ENCODE assay signal across 2 cellular contexts in genomic region chr11:41383768-41384167, GRCh38.
TF ChIP-seq lines count a peak whose summit lies in the region.

No MANE protein-coding gene starts in this region.

TF ChIP-seq in GM23338, 12 proteins besides CTCF, POLR2A, EP300 and RAD21:
- TF ChIP-seq REST (IDR thresholded peaks at IDR 0.05; ENCODE audit: unreplicated experiment): no peak
- no peak for TF ChIP-seq POLR2AphosphoS5 (IDR thresholded peaks at IDR 0.05; ENCODE audit: low read depth)
- no peak for TF ChIP-seq ZNF114 (CRISPR knock-in tag; IDR thresholded peaks at IDR 0.05)
- TF ChIP-seq, protein P1, sequence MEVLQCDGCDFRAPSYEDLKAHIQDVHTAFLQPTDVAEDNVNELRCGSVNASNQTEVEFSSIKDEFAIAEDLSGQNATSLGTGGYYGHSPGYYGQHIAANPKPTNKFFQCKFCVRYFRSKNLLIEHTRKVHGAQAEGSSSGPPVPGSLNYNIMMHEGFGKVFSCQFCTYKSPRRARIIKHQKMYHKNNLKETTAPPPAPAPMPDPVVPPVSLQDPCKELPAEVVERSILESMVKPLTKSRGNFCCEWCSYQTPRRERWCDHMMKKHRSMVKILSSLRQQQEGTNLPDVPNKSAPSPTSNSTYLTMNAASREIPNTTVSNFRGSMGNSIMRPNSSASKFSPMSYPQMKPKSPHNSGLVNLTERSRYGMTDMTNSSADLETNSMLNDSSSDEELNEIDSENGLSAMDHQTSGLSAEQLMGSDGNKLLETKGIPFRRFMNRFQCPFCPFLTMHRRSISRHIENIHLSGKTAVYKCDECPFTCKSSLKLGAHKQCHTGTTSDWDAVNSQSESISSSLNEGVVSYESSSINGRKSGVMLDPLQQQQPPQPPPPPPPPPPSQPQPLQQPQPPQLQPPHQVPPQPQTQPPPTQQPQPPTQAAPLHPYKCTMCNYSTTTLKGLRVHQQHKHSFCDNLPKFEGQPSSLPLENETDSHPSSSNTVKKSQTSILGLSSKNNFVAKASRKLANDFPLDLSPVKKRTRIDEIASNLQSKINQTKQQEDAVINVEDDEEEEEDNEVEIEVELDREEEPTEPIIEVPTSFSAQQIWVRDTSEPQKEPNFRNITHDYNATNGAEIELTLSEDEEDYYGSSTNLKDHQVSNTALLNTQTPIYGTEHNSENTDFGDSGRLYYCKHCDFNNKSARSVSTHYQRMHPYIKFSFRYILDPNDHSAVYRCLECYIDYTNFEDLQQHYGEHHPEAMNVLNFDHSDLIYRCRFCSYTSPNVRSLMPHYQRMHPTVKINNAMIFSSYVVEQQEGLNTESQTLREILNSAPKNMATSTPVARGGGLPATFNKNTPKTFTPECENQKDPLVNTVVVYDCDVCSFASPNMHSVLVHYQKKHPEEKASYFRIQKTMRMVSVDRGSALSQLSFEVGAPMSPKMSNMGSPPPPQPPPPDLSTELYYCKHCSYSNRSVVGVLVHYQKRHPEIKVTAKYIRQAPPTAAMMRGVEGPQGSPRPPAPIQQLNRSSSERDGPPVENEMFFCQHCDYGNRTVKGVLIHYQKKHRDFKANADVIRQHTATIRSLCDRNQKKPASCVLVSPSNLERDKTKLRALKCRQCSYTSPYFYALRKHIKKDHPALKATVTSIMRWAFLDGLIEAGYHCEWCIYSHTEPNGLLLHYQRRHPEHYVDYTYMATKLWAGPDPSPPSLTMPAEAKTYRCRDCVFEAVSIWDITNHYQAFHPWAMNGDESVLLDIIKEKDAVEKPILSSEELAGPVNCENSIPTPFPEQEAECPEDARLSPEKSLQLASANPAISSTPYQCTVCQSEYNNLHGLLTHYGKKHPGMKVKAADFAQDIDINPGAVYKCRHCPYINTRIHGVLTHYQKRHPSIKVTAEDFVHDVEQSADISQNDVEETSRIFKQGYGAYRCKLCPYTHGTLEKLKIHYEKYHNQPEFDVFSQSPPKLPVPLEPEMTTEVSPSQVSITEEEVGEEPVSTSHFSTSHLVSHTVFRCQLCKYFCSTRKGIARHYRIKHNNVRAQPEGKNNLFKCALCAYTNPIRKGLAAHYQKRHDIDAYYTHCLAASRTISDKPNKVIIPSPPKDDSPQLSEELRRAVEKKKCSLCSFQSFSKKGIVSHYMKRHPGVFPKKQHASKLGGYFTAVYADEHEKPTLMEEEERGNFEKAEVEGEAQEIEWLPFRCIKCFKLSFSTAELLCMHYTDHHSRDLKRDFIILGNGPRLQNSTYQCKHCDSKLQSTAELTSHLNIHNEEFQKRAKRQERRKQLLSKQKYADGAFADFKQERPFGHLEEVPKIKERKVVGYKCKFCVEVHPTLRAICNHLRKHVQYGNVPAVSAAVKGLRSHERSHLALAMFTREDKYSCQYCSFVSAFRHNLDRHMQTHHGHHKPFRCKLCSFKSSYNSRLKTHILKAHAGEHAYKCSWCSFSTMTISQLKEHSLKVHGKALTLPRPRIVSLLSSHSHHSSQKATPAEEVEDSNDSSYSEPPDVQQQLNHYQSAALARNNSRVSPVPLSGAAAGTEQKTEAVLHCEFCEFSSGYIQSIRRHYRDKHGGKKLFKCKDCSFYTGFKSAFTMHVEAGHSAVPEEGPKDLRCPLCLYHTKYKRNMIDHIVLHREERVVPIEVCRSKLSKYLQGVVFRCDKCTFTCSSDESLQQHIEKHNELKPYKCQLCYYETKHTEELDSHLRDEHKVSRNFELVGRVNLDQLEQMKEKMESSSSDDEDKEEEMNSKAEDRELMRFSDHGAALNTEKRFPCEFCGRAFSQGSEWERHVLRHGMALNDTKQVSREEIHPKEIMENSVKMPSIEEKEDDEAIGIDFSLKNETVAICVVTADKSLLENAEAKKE (CRISPR knock-in tag; IDR thresholded peaks at IDR 0.05): no peak
- TF ChIP-seq ZNF331 (CRISPR knock-in tag; IDR thresholded peaks at IDR 0.05; ENCODE audit: low read depth): no peak
- no peak for TF ChIP-seq EZH2phosphoT487 (IDR thresholded peaks at IDR 0.05; ENCODE audit: unreplicated experiment)
- no peak for TF ChIP-seq ETS1 (IDR thresholded peaks at IDR 0.05)
- TF ChIP-seq CREB1 (CRISPR knock-in tag; IDR thresholded peaks at IDR 0.05; ENCODE audit: low read depth): no peak
- no peak for TF ChIP-seq STAT1 (IDR thresholded peaks at IDR 0.05; ENCODE audit: unreplicated experiment)
- no peak for TF ChIP-seq EZH2 (IDR thresholded peaks at IDR 0.05; ENCODE audit: low read depth, unreplicated experiment)
- TF ChIP-seq JUNB (IDR thresholded peaks at IDR 0.05; ENCODE audit: unreplicated experiment): no peak
- TF ChIP-seq NANOG (IDR thresholded peaks at IDR 0.05; ENCODE audit: borderline replicate concordance): no peak

TF ChIP-seq in H1, 55 proteins besides CTCF, POLR2A, EP300 and RAD21 (continued from another document):
- TF ChIP-seq, protein P2, sequence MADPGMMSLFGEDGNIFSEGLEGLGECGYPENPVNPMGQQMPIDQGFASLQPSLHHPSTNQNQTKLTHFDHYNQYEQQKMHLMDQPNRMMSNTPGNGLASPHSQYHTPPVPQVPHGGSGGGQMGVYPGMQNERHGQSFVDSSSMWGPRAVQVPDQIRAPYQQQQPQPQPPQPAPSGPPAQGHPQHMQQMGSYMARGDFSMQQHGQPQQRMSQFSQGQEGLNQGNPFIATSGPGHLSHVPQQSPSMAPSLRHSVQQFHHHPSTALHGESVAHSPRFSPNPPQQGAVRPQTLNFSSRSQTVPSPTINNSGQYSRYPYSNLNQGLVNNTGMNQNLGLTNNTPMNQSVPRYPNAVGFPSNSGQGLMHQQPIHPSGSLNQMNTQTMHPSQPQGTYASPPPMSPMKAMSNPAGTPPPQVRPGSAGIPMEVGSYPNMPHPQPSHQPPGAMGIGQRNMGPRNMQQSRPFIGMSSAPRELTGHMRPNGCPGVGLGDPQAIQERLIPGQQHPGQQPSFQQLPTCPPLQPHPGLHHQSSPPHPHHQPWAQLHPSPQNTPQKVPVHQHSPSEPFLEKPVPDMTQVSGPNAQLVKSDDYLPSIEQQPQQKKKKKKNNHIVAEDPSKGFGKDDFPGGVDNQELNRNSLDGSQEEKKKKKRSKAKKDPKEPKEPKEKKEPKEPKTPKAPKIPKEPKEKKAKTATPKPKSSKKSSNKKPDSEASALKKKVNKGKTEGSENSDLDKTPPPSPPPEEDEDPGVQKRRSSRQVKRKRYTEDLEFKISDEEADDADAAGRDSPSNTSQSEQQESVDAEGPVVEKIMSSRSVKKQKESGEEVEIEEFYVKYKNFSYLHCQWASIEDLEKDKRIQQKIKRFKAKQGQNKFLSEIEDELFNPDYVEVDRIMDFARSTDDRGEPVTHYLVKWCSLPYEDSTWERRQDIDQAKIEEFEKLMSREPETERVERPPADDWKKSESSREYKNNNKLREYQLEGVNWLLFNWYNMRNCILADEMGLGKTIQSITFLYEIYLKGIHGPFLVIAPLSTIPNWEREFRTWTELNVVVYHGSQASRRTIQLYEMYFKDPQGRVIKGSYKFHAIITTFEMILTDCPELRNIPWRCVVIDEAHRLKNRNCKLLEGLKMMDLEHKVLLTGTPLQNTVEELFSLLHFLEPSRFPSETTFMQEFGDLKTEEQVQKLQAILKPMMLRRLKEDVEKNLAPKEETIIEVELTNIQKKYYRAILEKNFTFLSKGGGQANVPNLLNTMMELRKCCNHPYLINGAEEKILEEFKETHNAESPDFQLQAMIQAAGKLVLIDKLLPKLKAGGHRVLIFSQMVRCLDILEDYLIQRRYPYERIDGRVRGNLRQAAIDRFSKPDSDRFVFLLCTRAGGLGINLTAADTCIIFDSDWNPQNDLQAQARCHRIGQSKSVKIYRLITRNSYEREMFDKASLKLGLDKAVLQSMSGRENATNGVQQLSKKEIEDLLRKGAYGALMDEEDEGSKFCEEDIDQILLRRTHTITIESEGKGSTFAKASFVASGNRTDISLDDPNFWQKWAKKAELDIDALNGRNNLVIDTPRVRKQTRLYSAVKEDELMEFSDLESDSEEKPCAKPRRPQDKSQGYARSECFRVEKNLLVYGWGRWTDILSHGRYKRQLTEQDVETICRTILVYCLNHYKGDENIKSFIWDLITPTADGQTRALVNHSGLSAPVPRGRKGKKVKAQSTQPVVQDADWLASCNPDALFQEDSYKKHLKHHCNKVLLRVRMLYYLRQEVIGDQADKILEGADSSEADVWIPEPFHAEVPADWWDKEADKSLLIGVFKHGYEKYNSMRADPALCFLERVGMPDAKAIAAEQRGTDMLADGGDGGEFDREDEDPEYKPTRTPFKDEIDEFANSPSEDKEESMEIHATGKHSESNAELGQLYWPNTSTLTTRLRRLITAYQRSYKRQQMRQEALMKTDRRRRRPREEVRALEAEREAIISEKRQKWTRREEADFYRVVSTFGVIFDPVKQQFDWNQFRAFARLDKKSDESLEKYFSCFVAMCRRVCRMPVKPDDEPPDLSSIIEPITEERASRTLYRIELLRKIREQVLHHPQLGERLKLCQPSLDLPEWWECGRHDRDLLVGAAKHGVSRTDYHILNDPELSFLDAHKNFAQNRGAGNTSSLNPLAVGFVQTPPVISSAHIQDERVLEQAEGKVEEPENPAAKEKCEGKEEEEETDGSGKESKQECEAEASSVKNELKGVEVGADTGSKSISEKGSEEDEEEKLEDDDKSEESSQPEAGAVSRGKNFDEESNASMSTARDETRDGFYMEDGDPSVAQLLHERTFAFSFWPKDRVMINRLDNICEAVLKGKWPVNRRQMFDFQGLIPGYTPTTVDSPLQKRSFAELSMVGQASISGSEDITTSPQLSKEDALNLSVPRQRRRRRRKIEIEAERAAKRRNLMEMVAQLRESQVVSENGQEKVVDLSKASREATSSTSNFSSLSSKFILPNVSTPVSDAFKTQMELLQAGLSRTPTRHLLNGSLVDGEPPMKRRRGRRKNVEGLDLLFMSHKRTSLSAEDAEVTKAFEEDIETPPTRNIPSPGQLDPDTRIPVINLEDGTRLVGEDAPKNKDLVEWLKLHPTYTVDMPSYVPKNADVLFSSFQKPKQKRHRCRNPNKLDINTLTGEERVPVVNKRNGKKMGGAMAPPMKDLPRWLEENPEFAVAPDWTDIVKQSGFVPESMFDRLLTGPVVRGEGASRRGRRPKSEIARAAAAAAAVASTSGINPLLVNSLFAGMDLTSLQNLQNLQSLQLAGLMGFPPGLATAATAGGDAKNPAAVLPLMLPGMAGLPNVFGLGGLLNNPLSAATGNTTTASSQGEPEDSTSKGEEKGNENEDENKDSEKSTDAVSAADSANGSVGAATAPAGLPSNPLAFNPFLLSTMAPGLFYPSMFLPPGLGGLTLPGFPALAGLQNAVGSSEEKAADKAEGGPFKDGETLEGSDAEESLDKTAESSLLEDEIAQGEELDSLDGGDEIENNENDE (IDR thresholded peaks at IDR 0.05; ENCODE audit: insufficient replicate concordance, low read length): no peak
- TF ChIP-seq RFX5 (IDR thresholded peaks at IDR 0.05; ENCODE audit: borderline replicate concordance, low read depth, low read length) (no peak), GABPA (IDR thresholded peaks at IDR 0.05; ENCODE audit: borderline replicate concordance, insufficient read depth, low read length) (no peak), MAFK (IDR thresholded peaks at IDR 0.05; ENCODE audit: low read depth, low read length) (no peak)
TF ChIP-seq in H1: peak in this region for 0.
